ENCODE assay signal across 9 cellular contexts in the genomic region with DNA sequence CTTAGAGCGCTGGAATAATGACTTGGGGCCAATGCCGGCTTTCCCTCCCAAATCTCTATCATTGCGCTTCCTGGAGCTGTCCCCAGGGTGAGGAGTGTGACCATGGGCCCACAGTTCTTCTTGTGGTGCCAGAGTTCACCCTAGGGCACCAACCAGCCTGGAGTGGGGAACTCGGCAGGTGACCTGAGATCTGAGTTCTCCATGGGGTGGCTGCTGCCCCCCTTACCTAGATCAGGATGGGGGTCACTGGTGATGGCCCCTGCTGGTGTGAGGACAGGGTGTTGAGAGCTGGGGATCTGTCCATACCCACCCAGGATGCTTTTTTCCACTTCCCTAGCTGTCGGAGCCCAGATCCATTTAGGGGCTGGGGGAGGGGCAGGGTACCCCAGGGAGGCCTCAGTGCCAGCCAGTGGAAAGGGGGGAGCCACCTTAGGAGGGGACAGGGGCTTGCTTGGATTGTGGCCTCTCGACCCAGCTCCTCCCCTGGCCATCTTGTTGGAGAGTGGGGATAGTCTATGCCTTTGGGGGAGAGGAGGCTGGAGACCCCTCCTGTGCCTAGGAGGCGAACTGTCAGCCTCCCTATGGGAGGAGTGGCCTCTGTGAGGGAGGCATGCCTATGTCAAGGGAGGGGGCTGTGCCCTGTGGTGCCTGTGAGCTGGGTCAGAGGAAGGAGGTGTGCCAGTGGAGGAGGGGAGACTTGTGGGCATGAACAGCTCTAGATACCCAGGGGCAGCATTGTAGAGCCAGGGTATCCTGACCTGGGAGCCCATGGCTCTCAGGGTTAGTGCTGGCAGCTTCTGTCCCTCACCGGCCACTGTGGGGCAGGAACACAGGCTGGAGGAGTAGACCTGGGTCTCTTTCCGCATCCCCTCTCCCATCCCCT. TPM values are rescaled to one million over a fixed set of nuclear protein-coding genes. Genes with fewer than 3 reads are reported as not detected.
DNase-seq lines count a peak whose midpoint lies in the region; ATAC-seq and TF ChIP-seq lines count a peak whose summit lies in the region.
"Had no signal": no experiment of that assay in that cellular context is flagged by ENCODE, and none has a peak within 500 bp of the region (broad histone marks: within the 10 kb centered on the region; RNA-seq: fewer than 3 reads in every experiment).

No MANE protein-coding gene starts in this region.

- DNase-seq in NCI-H748 (lab: John Stamatoyannopoulos, UW; ENCODE audit: unreplicated experiment): peak; percentile 80
- no peak for DNase-seq in NCI-H748 treated with DMSO at 0.1 percent for 48 hours (lab: John Stamatoyannopoulos, UW)
- no peak for DNase-seq in coronary artery (ENCODE audit: low spot score)
- peak; percentile 67 for DNase-seq in posterior vena cava (ENCODE audit: low spot score)
- no peak for DNase-seq in lower leg skin (ENCODE audit: low spot score in 2 of 2)
- DNase-seq: NCI-H1436 had no signal

- H3K36me3 ChIP-seq in HEK293 (ENCODE audit: control insufficient read depth in 2 of 2, insufficient read depth in 1 of 2, low read length in 2 of 2): no peaks in the 10 kb centered on the region

- no peak overlapping the region for H3K27ac ChIP-seq in HEK293 (ENCODE audit: extremely low read depth, low read depth, low read length)
- no peak overlapping the region for H3K27ac ChIP-seq in coronary artery

- intact Hi-C loops in posterior vena cava (cut with DNase I) (loop anchor here in 1 of 2 donors (5.0 kb wide), 1 partner anchor 566 kb away; no protein-coding TSS in a partner anchor), lower leg skin (cut with DNase I; ENCODE audit: low total_unique reads) (no loop called here)

- TF ChIP-seq CTCF in HEK293 (tag by site-specific recombination; IDR thresholded peaks at IDR 0.05): no peak
- TF ChIP-seq CTCF in coronary artery (IDR thresholded peaks at IDR 0.05): no peak
- TF ChIP-seq CTCF in lower leg skin (IDR thresholded peaks at IDR 0.05): no peak

- POLR2A ChIA-PET in HEK293 (lab: Yijun Ruan, JAX): interaction anchor here (1.2 to 2.2 kb wide), 2 partner anchors 25 to 51 kb away, joined by 3 to 8 read pairs; no protein-coding TSS in a partner anchor

- H3K4me1 ChIP-seq in HEK293 (ENCODE audit: control insufficient read depth, insufficient read depth, low read length): peaks cover 15% of the 10 kb centered on the region

- H3K4me3 ChIP-seq in HEK293 (ENCODE audit: low read depth, low read length): peak overlapping the region; percentile 49
- H3K4me3 ChIP-seq in coronary artery: peak overlapping the region; percentile 86
- no peak overlapping the region for H3K4me3 ChIP-seq in lower leg skin (ENCODE audit: low read depth, poor library complexity, severe bottlenecking)

- no peaks in the 10 kb centered on the region for H3K9me3 ChIP-seq in HEK293 (ENCODE audit: control insufficient read depth, insufficient read depth, low read depth, low read length)

- CTCF ChIA-PET in HEK293 (lab: Yijun Ruan, JAX): interaction anchor here (0.7 to 2.3 kb wide), 3 partner anchors 52 to 82 kb away, joined by 3 to 8 read pairs (median 3); no protein-coding TSS in a partner anchor

- ATAC-seq in GM18505 (IDR thresholded peaks at IDR 0.05; ENCODE audit: unreplicated experiment) (no peak), GM18858 (IDR thresholded peaks at IDR 0.05; ENCODE audit: unreplicated experiment) (no peak)

- 60 to 63% methylated on average over 9 of the region's 9 CpGs for WGBS in lower leg skin, 2 donors

- no peak for TF ChIP-seq POLR2A in GM18505 (IDR thresholded peaks at IDR 0.05; ENCODE audit: borderline replicate concordance, extremely low read depth, insufficient read depth, insufficient read length)
- TF ChIP-seq POLR2A in lower leg skin (IDR thresholded peaks at IDR 0.05): no peak

TF ChIP-seq in HEK293, 187 proteins besides CTCF, POLR2A, EP300 and RAD21 (continues in another document):
- TF ChIP-seq KLF1 (tag by site-specific recombination; IDR thresholded peaks at IDR 0.05) (no peak), ZNF416 (tag by site-specific recombination; IDR thresholded peaks at IDR 0.05) (no peak), ZNF518A (tag by site-specific recombination; conservative IDR thresholded peaks at IDR 0.05; ENCODE audit: low read depth) (no peak), ZNF600 (tag by site-specific recombination; IDR thresholded peaks at IDR 0.05) (no peak), ZIC2 (tag by site-specific recombination; IDR thresholded peaks at IDR 0.05) (peak; percentile 36), ZBTB6 (tag by site-specific recombination; IDR thresholded peaks at IDR 0.05) (peak; percentile 66; the same call in 1 of the 2 replicates), GLIS1 (tag by site-specific recombination; IDR thresholded peaks at IDR 0.05) (no peak), SP2 (tag by site-specific recombination; IDR thresholded peaks at IDR 0.05) (0 out of 2 replicates have a peak, but pooled peaks have one; percentile 17), WT1 (tag by site-specific recombination; IDR thresholded peaks at IDR 0.05) (no peak), ZNF664 (tag by site-specific recombination; IDR thresholded peaks at IDR 0.05) (no peak), ZNF292 (tag by site-specific recombination; IDR thresholded peaks at IDR 0.05; ENCODE audit: borderline replicate concordance, low read depth) (no peak), ZNF223 (tag by site-specific recombination; IDR thresholded peaks at IDR 0.05) (no peak), ZNF785 (tag by site-specific recombination; IDR thresholded peaks at IDR 0.05) (no peak)
- TF ChIP-seq, protein P1, sequence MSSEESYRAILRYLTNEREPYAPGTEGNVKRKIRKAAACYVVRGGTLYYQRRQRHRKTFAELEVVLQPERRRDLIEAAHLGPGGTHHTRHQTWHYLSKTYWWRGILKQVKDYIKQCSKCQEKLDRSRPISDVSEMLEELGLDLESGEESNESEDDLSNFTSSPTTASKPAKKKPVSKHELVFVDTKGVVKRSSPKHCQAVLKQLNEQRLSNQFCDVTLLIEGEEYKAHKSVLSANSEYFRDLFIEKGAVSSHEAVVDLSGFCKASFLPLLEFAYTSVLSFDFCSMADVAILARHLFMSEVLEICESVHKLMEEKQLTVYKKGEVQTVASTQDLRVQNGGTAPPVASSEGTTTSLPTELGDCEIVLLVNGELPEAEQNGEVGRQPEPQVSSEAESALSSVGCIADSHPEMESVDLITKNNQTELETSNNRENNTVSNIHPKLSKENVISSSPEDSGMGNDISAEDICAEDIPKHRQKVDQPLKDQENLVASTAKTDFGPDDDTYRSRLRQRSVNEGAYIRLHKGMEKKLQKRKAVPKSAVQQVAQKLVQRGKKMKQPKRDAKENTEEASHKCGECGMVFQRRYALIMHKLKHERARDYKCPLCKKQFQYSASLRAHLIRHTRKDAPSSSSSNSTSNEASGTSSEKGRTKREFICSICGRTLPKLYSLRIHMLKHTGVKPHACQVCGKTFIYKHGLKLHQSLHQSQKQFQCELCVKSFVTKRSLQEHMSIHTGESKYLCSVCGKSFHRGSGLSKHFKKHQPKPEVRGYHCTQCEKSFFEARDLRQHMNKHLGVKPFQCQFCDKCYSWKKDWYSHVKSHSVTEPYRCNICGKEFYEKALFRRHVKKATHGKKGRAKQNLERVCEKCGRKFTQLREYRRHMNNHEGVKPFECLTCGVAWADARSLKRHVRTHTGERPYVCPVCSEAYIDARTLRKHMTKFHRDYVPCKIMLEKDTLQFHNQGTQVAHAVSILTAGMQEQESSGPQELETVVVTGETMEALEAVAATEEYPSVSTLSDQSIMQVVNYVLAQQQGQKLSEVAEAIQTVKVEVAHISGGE (tag by site-specific recombination; conservative IDR thresholded peaks at IDR 0.05; ENCODE audit: low read depth): no peak

RNA-seq across cellular contexts. Expression of gene FOXO6, which starts 1.8 kb away (rescaled TPM):
- under 1 TPM; 0.62 to 0.83 TPM for total RNA-seq in posterior vena cava
- 1 to 10 TPM in 3 of 4 donors, under 1 TPM in 1; 0.15 to 3.5 (median 1.5) TPM for total RNA-seq in lower leg skin

Comparison
In these comparisons a context has a peak if more than half of its experiments do, and no peak if none do; other contexts are left out.
1. DNase-seq: peak in NCI-H748 (single experiment) and posterior vena cava (single experiment); none in NCI-H748 treated with DMSO at 0.1 percent for 48 hours (single experiment), coronary artery (single experiment) and lower leg skin (0 of 2).